In genomic region chr5:73417307-73418035, GRCh38 we compare ENCODE assay signal across 15 cellular contexts. TPM values are rescaled to one million over a fixed set of nuclear protein-coding genes. Genes with fewer than 3 reads are reported as not detected.
DNase-seq lines count a peak whose midpoint lies in the region; ATAC-seq and TF ChIP-seq lines count a peak whose summit lies in the region.
"Had no signal": no experiment of that assay in that cellular context is flagged by ENCODE, and none has a peak within 500 bp of the region (broad histone marks: within the 10 kb centered on the region; RNA-seq: fewer than 3 reads in every experiment).

No MANE protein-coding gene starts in this region.

- no peaks in the 10 kb centered on the region for H3K36me3 ChIP-seq in ascending aorta
- H3K36me3 ChIP-seq: heart right ventricle had no signal

- TF ChIP-seq CTCF in ascending aorta (IDR thresholded peaks at IDR 0.05): no peak
- no peak for TF ChIP-seq CTCF in nephron progenitor cell (IDR thresholded peaks at IDR 0.05)
- no peak for TF ChIP-seq CTCF in WTC11 (IDR thresholded peaks at IDR 0.05)

- H3K27ac Mint-ChIP-seq in nephron progenitor cell (peak overlapping the region; percentile 54), WTC11 (no peak overlapping the region)
- H3K27ac Mint-ChIP-seq: activated naive CD4-positive, alpha-beta T cell treated with anti-CD3 and anti-CD28 coated beads, Interleukin-2, amount 10 ng/mL, durations not matched to agents 7 days and 5 days; CD4-positive, alpha-beta T cell had no signal

- H3K4me3 Mint-ChIP-seq in nephron progenitor cell (peak overlapping the region; percentile 28), WTC11 (no peak overlapping the region)
- H3K4me3 Mint-ChIP-seq: activated naive CD4-positive, alpha-beta T cell treated with anti-CD3 and anti-CD28 coated beads, Interleukin-2, amount 10 ng/mL, durations not matched to agents 7 days and 5 days; CD4-positive, alpha-beta T cell; central memory CD8-positive, alpha-beta T cell had no signal

- no peaks in the 10 kb centered on the region for H3K9me3 ChIP-seq in ascending aorta
- H3K9me3 ChIP-seq: heart right ventricle had no signal

- peak; percentile 38 for DNase-seq in COR-L47 (lab: John Stamatoyannopoulos, UW)
- peak; percentile 27 for DNase-seq in HEK293T (ENCODE audit: extremely low spot score)
- DNase-seq in ascending aorta (ENCODE audit: low spot score in 2 of 2): no peak
- DNase-seq in nephron progenitor cell: no peak
- no peak for DNase-seq in NCI-H2171 treated with DMSO at 0.1 percent for 48 hours (lab: John Stamatoyannopoulos, UW)
- no peak for DNase-seq in WTC11 (ENCODE audit: low spot score)
- DNase-seq: activated naive CD4-positive, alpha-beta T cell treated with anti-CD3 and anti-CD28 coated beads, Interleukin-2, amount 10 ng/mL, durations not matched to agents 7 days and 5 days; CD4-positive, alpha-beta T cell; heart right ventricle; NCI-H526 treated with DMSO at 0.1 percent for 48 hours; SIG-M5 had no signal

- peaks cover 9 to 13% of the 10 kb centered on the region in 2 donors for H3K4me1 ChIP-seq in ascending aorta

- peak overlapping the region; percentile 60 to 74 for H3K27ac ChIP-seq in ascending aorta
- H3K27ac ChIP-seq: heart right ventricle had no signal

- H3K4me1 Mint-ChIP-seq in nephron progenitor cell: peaks cover 57% of the 10 kb centered on the region
- peaks cover 31% of the 10 kb centered on the region for H3K4me1 Mint-ChIP-seq in WTC11

- POLR2A ChIA-PET in HEK293T (lab: Yijun Ruan, JAX) (interaction anchor here (1.6 kb wide), 1 partner anchor 202 kb away, joined by 5 read pairs; no protein-coding TSS in a partner anchor), WTC11 (lab: Charles Lee) (no interaction called here)

- H3K9me3 Mint-ChIP-seq in nephron progenitor cell: peaks cover 19% of the 10 kb centered on the region
- H3K9me3 Mint-ChIP-seq in WTC11: peaks cover 15% of the 10 kb centered on the region
- H3K9me3 Mint-ChIP-seq: activated naive CD4-positive, alpha-beta T cell treated with anti-CD3 and anti-CD28 coated beads, Interleukin-2, amount 10 ng/mL, durations not matched to agents 7 days and 5 days; CD4-positive, alpha-beta T cell; central memory CD8-positive, alpha-beta T cell had no signal

- peaks cover 41% of the 10 kb centered on the region for H3K27me3 Mint-ChIP-seq in nephron progenitor cell (ENCODE audit: low read depth, poor library complexity)
- peaks cover 77% of the 10 kb centered on the region for H3K27me3 Mint-ChIP-seq in WTC11 (ENCODE audit: low read depth)

- intact Hi-C loops in ascending aorta (cut with DNase I): loop anchor here (2.0 to 5.0 kb wide), 2 partner anchors 31 to 105 kb away; partner anchors contain the start of gene FOXD1

- ATAC-seq in GM21381 (IDR thresholded peaks at IDR 0.05; ENCODE audit: unreplicated experiment) (no peak), HG02840 (IDR thresholded peaks at IDR 0.05; ENCODE audit: low FRiP score, unreplicated experiment) (no peak), WTC11 (no peak)
- ATAC-seq: left lobe of liver had no signal

- CTCF ChIA-PET in HEK293T (lab: Yijun Ruan, JAX): interaction anchor here (0.7 to 1.2 kb wide), 2 partner anchors 21 to 37 kb away, joined by 3 to 4 read pairs; no protein-coding TSS in a partner anchor
- CTCF ChIA-PET in WTC11 (lab: Charles Lee): interaction anchor here (0.8 to 1.5 kb wide), 4 partner anchors 13 to 334 kb away, joined by 3 to 5 read pairs (median 3); no protein-coding TSS in a partner anchor

- H3K36me3 Mint-ChIP-seq in nephron progenitor cell (ENCODE audit: low read depth) (peaks cover 6% of the 10 kb centered on the region), WTC11 (peaks cover 9% of the 10 kb centered on the region)

- H3K27me3 ChIP-seq in ascending aorta: no peaks in the 10 kb centered on the region

- H3K4me3 ChIP-seq in ascending aorta: peak overlapping the region in 1 of 2 donors; percentile 67
- H3K4me3 ChIP-seq: heart right ventricle had no signal

TF ChIP-seq in HEK293T, 16 proteins besides CTCF, POLR2A, EP300 and RAD21:
- TF ChIP-seq LEF1 (IDR thresholded peaks at IDR 0.05; ENCODE audit: borderline replicate concordance) (no peak), SP1 (IDR thresholded peaks at IDR 0.05) (no peak), FOXA1 (IDR thresholded peaks at IDR 0.05) (no peak), BHLHE40 (IDR thresholded peaks at IDR 0.05; ENCODE audit: borderline replicate concordance) (no peak), CTBP1 (IDR thresholded peaks at IDR 0.05; ENCODE audit: borderline replicate concordance) (no peak), HDGF (IDR thresholded peaks at IDR 0.05; ENCODE audit: borderline replicate concordance) (no peak), ZNF384 (IDR thresholded peaks at IDR 0.05) (no peak), ELF4 (IDR thresholded peaks at IDR 0.05) (no peak), PKNOX1 (IDR thresholded peaks at IDR 0.05) (no peak), L3MBTL2 (conservative IDR thresholded peaks at IDR 0.05) (no peak), TARDBP (IDR thresholded peaks at IDR 0.05) (no peak), ARNT (IDR thresholded peaks at IDR 0.05) (no peak), NFRKB (IDR thresholded peaks at IDR 0.05) (no peak), SUZ12 (IDR thresholded peaks at IDR 0.05) (no peak), FOXK2 (IDR thresholded peaks at IDR 0.05) (no peak)

TF ChIP-seq in WTC11, 78 proteins besides CTCF, POLR2A, EP300 and RAD21 (continues in another document):
- TF ChIP-seq GRHL2 (CRISPR knock-in tag; IDR thresholded peaks at IDR 0.05; ENCODE audit: insufficient replicate concordance, severe bottlenecking) (no peak), ESRRA (CRISPR knock-in tag; IDR thresholded peaks at IDR 0.05; ENCODE audit: borderline replicate concordance) (no peak), ERG (CRISPR knock-in tag; IDR thresholded peaks at IDR 0.05) (no peak), ZNF138 (CRISPR knock-in tag; conservative IDR thresholded peaks at IDR 0.05) (no peak), ZNF396 (CRISPR knock-in tag; IDR thresholded peaks at IDR 0.05; ENCODE audit: borderline replicate concordance) (no peak), SOX15 (CRISPR knock-in tag; IDR thresholded peaks at IDR 0.05) (no peak), E2F5 (CRISPR knock-in tag; IDR thresholded peaks at IDR 0.05) (no peak), TP53 (CRISPR knock-in tag; IDR thresholded peaks at IDR 0.05) (no peak), AR (CRISPR knock-in tag; IDR thresholded peaks at IDR 0.05) (no peak), NR1H2 (CRISPR knock-in tag; IDR thresholded peaks at IDR 0.05) (no peak), CBFB (CRISPR knock-in tag; IDR thresholded peaks at IDR 0.05; ENCODE audit: low read depth) (no peak), IRF1 (CRISPR knock-in tag; IDR thresholded peaks at IDR 0.05) (no peak)

RNA-seq across cellular contexts. Expression of gene FOXD1, which starts 31.1 kb away (rescaled TPM):
- 7.1 TPM for total RNA-seq in ascending aorta
- total RNA-seq in WTC11 (2021): 7.0 to 10.3 TPM (median 7.9 TPM) in 3 replicates
- total RNA-seq: CD4-positive, alpha-beta T cell; left lobe of liver had no signal

Comparison
In these comparisons a context has a peak if more than half of its experiments do, and no peak if none do; other contexts are left out.
1. DNase-seq: peak in COR-L47 (single experiment) and HEK293T (single experiment); none in ascending aorta (0 of 2), nephron progenitor cell (single experiment), NCI-H2171 treated with DMSO at 0.1 percent for 48 hours (single experiment) and WTC11 (single experiment).